In the genomic region with DNA sequence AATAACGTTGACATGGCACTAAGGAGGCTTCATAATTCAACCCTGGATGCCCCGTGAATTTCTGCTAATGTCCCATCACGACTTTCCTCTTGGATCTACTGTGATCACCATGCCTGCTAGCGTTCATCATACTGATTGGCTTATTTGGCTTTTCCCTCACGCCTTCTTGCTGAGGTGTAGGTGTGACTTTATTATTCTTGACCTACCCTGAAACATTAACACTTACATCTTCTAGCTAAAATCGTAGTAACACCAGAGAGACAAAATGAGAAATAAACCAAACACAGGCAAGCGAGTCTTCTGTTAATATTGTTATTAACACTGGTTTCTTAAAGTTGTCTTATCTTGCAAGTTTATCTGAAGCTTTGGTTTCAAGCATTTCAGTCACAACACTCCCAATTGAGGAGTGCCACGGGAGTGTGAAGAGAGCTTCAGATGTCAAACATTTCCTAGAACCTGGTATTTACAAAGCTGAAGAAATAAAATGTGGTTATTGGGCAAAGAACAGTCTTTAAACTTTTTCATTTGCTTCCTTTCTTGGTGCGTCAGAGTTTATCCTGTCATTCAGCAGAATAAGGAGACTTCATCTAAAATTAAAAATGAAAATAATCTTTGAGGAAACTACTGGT, we compare ENCODE assay signal across 16 cellular contexts. TPM values are rescaled to one million over a fixed set of nuclear protein-coding genes. Genes with fewer than 3 reads are reported as not detected.
A peak's percentile ranks its signal among the peaks of the same experiment; 100 is the strongest.
DNase-seq lines count a peak whose midpoint lies in the region; ATAC-seq and TF ChIP-seq lines count a peak whose summit lies in the region.
"Had no signal": no experiment of that assay in that cellular context is flagged by ENCODE, and none has a peak within 500 bp of the region (broad histone marks: within the 10 kb centered on the region; RNA-seq: fewer than 3 reads in every experiment).

No MANE protein-coding gene starts in this region.

- intact Hi-C loops in CD4-positive, alpha-beta memory T cell (cut with micrococcal nuclease): no loop called here
- intact Hi-C loops in vagina (cut with DNase I): no loop called here

- peak overlapping the region; percentile 66 for H3K27ac ChIP-seq in CD4-positive, CD25-positive, alpha-beta regulatory T cell (ENCODE audit: insufficient read depth, low read length, poor library complexity, severe bottlenecking)
- peak overlapping the region; percentile 29 for H3K27ac ChIP-seq in CD4-positive, alpha-beta memory T cell (ENCODE audit: low read depth, low read length)
- no peak overlapping the region for H3K27ac ChIP-seq in vagina
- H3K27ac ChIP-seq: KMS-11, thyroid gland had no signal

- no peaks in the 10 kb centered on the region for H3K9me3 ChIP-seq in CD4-positive, CD25-positive, alpha-beta regulatory T cell (ENCODE audit: control insufficient read depth in 2 of 2, low read length in 2 of 2)
- no peaks in the 10 kb centered on the region for H3K9me3 ChIP-seq in CD4-positive, alpha-beta memory T cell (ENCODE audit: control insufficient read depth in 1 of 2, low read length in 2 of 2)
- no peaks in the 10 kb centered on the region for H3K9me3 ChIP-seq in vagina
- H3K9me3 ChIP-seq: thyroid gland had no signal

- CTCF ChIA-PET in CD4-positive, alpha-beta memory T cell (lab: Charles Lee; ENCODE audit: partially characterized antibody): interaction anchor here (0.8 to 2.4 kb wide), 17 partner anchors 9 to 248 kb away, joined by 3 to 28 read pairs (median 8); a partner anchor contains a TSS
- CTCF ChIA-PET in activated CD4-positive, alpha-beta memory T cell treated with anti-CD3 and anti-CD28 coated beads, Interleukin-2, amount 10 ng/mL, durations not matched to agents 7 days and 5 days (lab: Charles Lee): interaction anchor here (0.5 to 2.2 kb wide), 16 partner anchors 9 to 246 kb away, joined by 3 to 16 read pairs (median 4); a partner anchor contains a TSS

- H3K27me3 Mint-ChIP-seq in CD4-positive, CD25-positive, alpha-beta regulatory T cell: no peaks in the 10 kb centered on the region
- no peaks in the 10 kb centered on the region for H3K27me3 Mint-ChIP-seq in CD4-positive, alpha-beta memory T cell
- no peaks in the 10 kb centered on the region for H3K27me3 Mint-ChIP-seq in activated CD4-positive, alpha-beta memory T cell treated with anti-CD3 and anti-CD28 coated beads, Interleukin-2, amount 10 ng/mL, durations not matched to agents 7 days and 5 days
- H3K27me3 Mint-ChIP-seq in immature natural killer cell (ENCODE audit: low read depth in 3 of 3): peaks cover 0 to 15% (median 13%) of the 10 kb centered on the region in 3 donors

- H3K36me3 Mint-ChIP-seq in CD4-positive, CD25-positive, alpha-beta regulatory T cell: peaks cover 12% of the 10 kb centered on the region
- peaks cover 26 to 47% of the 10 kb centered on the region in 2 donors for H3K36me3 Mint-ChIP-seq in CD4-positive, alpha-beta memory T cell
- peaks cover 81% of the 10 kb centered on the region for H3K36me3 Mint-ChIP-seq in activated CD4-positive, alpha-beta memory T cell treated with anti-CD3 and anti-CD28 coated beads, Interleukin-2, amount 10 ng/mL, durations not matched to agents 7 days and 5 days (ENCODE audit: low read depth)
- peaks cover 11 to 46% (median 25%) of the 10 kb centered on the region in 3 donors for H3K36me3 Mint-ChIP-seq in immature natural killer cell

- H3K27ac Mint-ChIP-seq in CD4-positive, CD25-positive, alpha-beta regulatory T cell: peak overlapping the region; percentile 4 to 92 (median 21)
- H3K27ac Mint-ChIP-seq in CD4-positive, alpha-beta memory T cell: peak overlapping the region; percentile 11 to 82 (median 67)
- peak overlapping the region; percentile 69 for H3K27ac Mint-ChIP-seq in activated CD4-positive, alpha-beta memory T cell treated with anti-CD3 and anti-CD28 coated beads, Interleukin-2, amount 10 ng/mL, durations not matched to agents 7 days and 5 days
- peak overlapping the region; percentile 77 to 88 (median 83) for H3K27ac Mint-ChIP-seq in immature natural killer cell
- H3K27ac Mint-ChIP-seq: stimulated activated naive B cell treated with anti-CD40 and anti-IgM and Interleukin-4, amounts not matched to agents 10 μg/mL and 1 μg/mL and 100 μg/mL, for 72 hours had no signal

- POLR2A ChIA-PET in CD4-positive, alpha-beta memory T cell (lab: Charles Lee; ENCODE audit: partially characterized antibody): interaction anchor here (0.6 to 9.9 kb wide), 6 partner anchors 8 to 151 kb away, joined by 3 to 155 read pairs (median 6); a partner anchor contains a TSS
- POLR2A ChIA-PET in activated CD4-positive, alpha-beta memory T cell treated with anti-CD3 and anti-CD28 coated beads, Interleukin-2, amount 10 ng/mL, durations not matched to agents 7 days and 5 days (lab: Charles Lee): interaction anchor here (0.6 to 9.5 kb wide), 10 partner anchors 9 to 147 kb away, joined by 3 to 167 read pairs (median 6); a partner anchor contains a TSS

- H3K4me1 ChIP-seq in CD4-positive, CD25-positive, alpha-beta regulatory T cell (ENCODE audit: control insufficient read depth, insufficient read depth, low read length, poor library complexity, severe bottlenecking): peaks cover 26% of the 10 kb centered on the region
- peaks cover 42% of the 10 kb centered on the region for H3K4me1 ChIP-seq in CD4-positive, alpha-beta memory T cell (ENCODE audit: insufficient read depth, low read length)
- H3K4me1 ChIP-seq in vagina: no peaks in the 10 kb centered on the region
- H3K4me1 ChIP-seq: thyroid gland had no signal

- no peaks in the 10 kb centered on the region for H3K27me3 ChIP-seq in CD4-positive, CD25-positive, alpha-beta regulatory T cell (ENCODE audit: control insufficient read depth, insufficient read depth, low read length)
- H3K27me3 ChIP-seq in CD4-positive, alpha-beta memory T cell (ENCODE audit: insufficient read depth, low read length): no peaks in the 10 kb centered on the region
- no peaks in the 10 kb centered on the region for H3K27me3 ChIP-seq in vagina
- H3K27me3 ChIP-seq: thyroid gland had no signal

- no peak for TF ChIP-seq POLR2A in vagina (IDR thresholded peaks at IDR 0.05)

- H3K4me3 Mint-ChIP-seq in CD4-positive, CD25-positive, alpha-beta regulatory T cell: peak overlapping the region; percentile 2 to 56 (median 25)
- H3K4me3 Mint-ChIP-seq in CD4-positive, alpha-beta memory T cell: peak overlapping the region in 6 of 8 donors; percentile 13 to 75 (median 46)
- peak overlapping the region; percentile 3 for H3K4me3 Mint-ChIP-seq in activated CD4-positive, alpha-beta memory T cell treated with anti-CD3 and anti-CD28 coated beads, Interleukin-2, amount 10 ng/mL, durations not matched to agents 7 days and 5 days
- H3K4me3 Mint-ChIP-seq in immature natural killer cell: peak overlapping the region; percentile 30 to 69 (median 62)
- H3K4me3 Mint-ChIP-seq: stimulated activated naive B cell treated with anti-CD40 and anti-IgM and Interleukin-4, amounts not matched to agents 10 μg/mL and 1 μg/mL and 100 μg/mL, for 72 hours had no signal

- peaks cover 18% of the 10 kb centered on the region for H3K36me3 ChIP-seq in CD4-positive, CD25-positive, alpha-beta regulatory T cell (ENCODE audit: control insufficient read depth, insufficient read depth, low read length)
- H3K36me3 ChIP-seq in CD4-positive, alpha-beta memory T cell (ENCODE audit: insufficient read depth, low read length): peaks cover 25% of the 10 kb centered on the region
- H3K36me3 ChIP-seq in vagina: no peaks in the 10 kb centered on the region
- H3K36me3 ChIP-seq: thyroid gland had no signal

- H3K4me3 ChIP-seq in CD4-positive, CD25-positive, alpha-beta regulatory T cell (ENCODE audit: low read depth, low read length): peak overlapping the region; percentile 56
- no peak overlapping the region for H3K4me3 ChIP-seq in CD4-positive, alpha-beta memory T cell (ENCODE audit: low read length in 2 of 2)
- H3K4me3 ChIP-seq in vagina: no peak overlapping the region
- H3K4me3 ChIP-seq: thyroid gland had no signal

- no peak for TF ChIP-seq CTCF in vagina (IDR thresholded peaks at IDR 0.05)

- H3K9me3 Mint-ChIP-seq in CD4-positive, CD25-positive, alpha-beta regulatory T cell: no peaks in the 10 kb centered on the region
- H3K9me3 Mint-ChIP-seq in CD4-positive, alpha-beta memory T cell: no peaks in the 10 kb centered on the region
- no peaks in the 10 kb centered on the region for H3K9me3 Mint-ChIP-seq in activated CD4-positive, alpha-beta memory T cell treated with anti-CD3 and anti-CD28 coated beads, Interleukin-2, amount 10 ng/mL, durations not matched to agents 7 days and 5 days
- H3K9me3 Mint-ChIP-seq in immature natural killer cell: no peaks in the 10 kb centered on the region
- H3K9me3 Mint-ChIP-seq: stimulated activated naive B cell treated with anti-CD40 and anti-IgM and Interleukin-4, amounts not matched to agents 10 μg/mL and 1 μg/mL and 100 μg/mL, for 72 hours had no signal

- H3K4me1 Mint-ChIP-seq in CD4-positive, CD25-positive, alpha-beta regulatory T cell: peaks cover 22 to 43% (median 31%) of the 10 kb centered on the region in 4 donors
- H3K4me1 Mint-ChIP-seq in CD4-positive, alpha-beta memory T cell: peaks cover 26 to 47% (median 34%) of the 10 kb centered on the region in 4 donors
- H3K4me1 Mint-ChIP-seq in activated CD4-positive, alpha-beta memory T cell treated with anti-CD3 and anti-CD28 coated beads, Interleukin-2, amount 10 ng/mL, durations not matched to agents 7 days and 5 days: peaks cover 69% of the 10 kb centered on the region
- H3K4me1 Mint-ChIP-seq in immature natural killer cell: peaks cover 42 to 58% of the 10 kb centered on the region in 2 donors

- ATAC-seq in CD4-positive, CD25-positive, alpha-beta regulatory T cell (ENCODE audit: low read depth in 2 of 2): no peak
- ATAC-seq: stimulated activated naive B cell treated with anti-CD40 and anti-IgM and Interleukin-4, amounts not matched to agents 10 μg/mL and 1 μg/mL and 100 μg/mL, for 72 hours had no signal

- DNase-seq in CD4-positive, CD25-positive, alpha-beta regulatory T cell: peak in 1 of 3 donors; percentile 81
- peak in 1 of 5 donors; percentile 26 for DNase-seq in CD4-positive, alpha-beta memory T cell
- no peak for DNase-seq in activated CD4-positive, alpha-beta memory T cell treated with anti-CD3 and anti-CD28 coated beads, Interleukin-2, amount 10 ng/mL, durations not matched to agents 7 days and 5 days
- DNase-seq in immature natural killer cell (no peak), NCI-H748 (lab: John Stamatoyannopoulos, UW; ENCODE audit: unreplicated experiment) (no peak), OCI-M2 (lab: John Stamatoyannopoulos, UW; ENCODE audit: unreplicated experiment) (no peak), islet precursor cell (no peak), vagina (ENCODE audit: extremely low spot score in 2 of 2) (no peak)
- DNase-seq: effector CD4-positive, alpha-beta T cell; hippocampal formation; MV-4-11; NCI-H1694 treated with DMSO at 0.1 percent for 48 hours; NCI-H524 treated with DMSO at 0.1 percent for 48 hours; stimulated activated naive B cell treated with anti-CD40 and anti-IgM and Interleukin-4, amounts not matched to agents 10 μg/mL and 1 μg/mL and 100 μg/mL, for 72 hours; thyroid gland had no signal

RNA-seq across cellular contexts. Expression of a gene that starts 15.4 kb away (rescaled TPM):
- total RNA-seq in CD4-positive, CD25-positive, alpha-beta regulatory T cell: 262 TPM
- 100 to 1,000 TPM; 198 to 331 (median 274) TPM for polyA plus RNA-seq in CD4-positive, CD25-positive, alpha-beta regulatory T cell
- 100 to 1,000 TPM; 130 TPM for total RNA-seq in CD4-positive, alpha-beta memory T cell
- 100 to 1,000 TPM; 221 to 230 TPM for polyA plus RNA-seq in CD4-positive, alpha-beta memory T cell
- total RNA-seq in activated CD4-positive, alpha-beta memory T cell treated with anti-CD3 and anti-CD28 coated beads, Interleukin-2, amount 10 ng/mL, durations not matched to agents 7 days and 5 days: 100 to 1,000 TPM; 540 to 547 TPM
- polyA plus RNA-seq in immature natural killer cell: 100 to 1,000 TPM in 1 of 3 donors, 10 to 100 TPM in 2; 79.4 to 121 (median 99.4) TPM
- total RNA-seq in vagina: 35.6 TPM

Comparison
In these comparisons a context has a peak if more than half of its experiments do, and no peak if none do; other contexts are left out.
1. H3K27ac Mint-ChIP-seq: peak in every context shown above with its lines; median percentile 83 in immature natural killer cell; 69 in activated CD4-positive, alpha-beta memory T cell treated with anti-CD3 and anti-CD28 coated beads, Interleukin-2, amount 10 ng/mL, durations not matched to agents 7 days and 5 days; 67 in CD4-positive, alpha-beta memory T cell; 21 in CD4-positive, CD25-positive, alpha-beta regulatory T cell.
2. H3K4me3 Mint-ChIP-seq: peak in every context shown above with its lines; median percentile 62 in immature natural killer cell; 46 in CD4-positive, alpha-beta memory T cell; 25 in CD4-positive, CD25-positive, alpha-beta regulatory T cell; 3 in activated CD4-positive, alpha-beta memory T cell treated with anti-CD3 and anti-CD28 coated beads, Interleukin-2, amount 10 ng/mL, durations not matched to agents 7 days and 5 days.